14 cellular contexts compared by ENCODE assay signal in genomic region chr19:14166448-14166847, GRCh38. TPM values are rescaled to one million over a fixed set of nuclear protein-coding genes. Genes with fewer than 3 reads are reported as not detected.
DNase-seq lines count a peak whose midpoint lies in the region; ATAC-seq lines count a peak whose summit lies in the region.
"Had no signal": no experiment of that assay in that cellular context is flagged by ENCODE, and none has a peak within 500 bp of the region (broad histone marks: within the 10 kb centered on the region; RNA-seq: fewer than 3 reads in every experiment).

No MANE protein-coding gene starts in this region.

- H3K36me3 Mint-ChIP-seq in CD4-positive, alpha-beta memory T cell, result peaks cover 11 to 16% of the 10 kb centered on the region in 2 donors
- H3K36me3 Mint-ChIP-seq in T-cell, result peaks cover 17% of the 10 kb centered on the region
- H3K36me3 Mint-ChIP-seq in activated naive CD8-positive, alpha-beta T cell treated with anti-CD3 and anti-CD28 coated beads, Interleukin-2, amount 50 U/mL, for 24 hours (ENCODE audit: low read depth), result peaks cover 4% of the 10 kb centered on the region
- no peaks in the 10 kb centered on the region for H3K36me3 Mint-ChIP-seq in natural killer cell treated with Interleukin-12 subunit alpha and Interleukin-12 subunit beta and Interleukin-15 and Interleukin-18, amount 100 ng/mL, for 72 hours

- H3K27me3 ChIP-seq in CD4-positive, alpha-beta memory T cell (ENCODE audit: insufficient read depth, low read length), result no peaks in the 10 kb centered on the region
- H3K27me3 ChIP-seq: MG63 had no signal

- H3K27me3 Mint-ChIP-seq in CD4-positive, alpha-beta memory T cell, result no peaks in the 10 kb centered on the region
- no peaks in the 10 kb centered on the region for H3K27me3 Mint-ChIP-seq in T-cell
- no peaks in the 10 kb centered on the region for H3K27me3 Mint-ChIP-seq in activated naive CD8-positive, alpha-beta T cell treated with anti-CD3 and anti-CD28 coated beads, Interleukin-2, amount 50 U/mL, for 24 hours
- no peaks in the 10 kb centered on the region for H3K27me3 Mint-ChIP-seq in natural killer cell treated with Interleukin-12 subunit alpha and Interleukin-12 subunit beta and Interleukin-15 and Interleukin-18, amount 100 ng/mL, for 72 hours

- DNase-seq in CD4-positive, alpha-beta memory T cell, result peak in 4 of 5 donors; percentile 36 to 43 (median 38)
- DNase-seq in T-cell (peak in 4 of 34 experiments; percentile 9 to 34 (median 19)), GM03348 (ENCODE audit: low spot score) (no peak), RKO (ENCODE audit: low spot score) (no peak)
- no peak for DNase-seq in activated naive CD8-positive, alpha-beta T cell treated with anti-CD3 and anti-CD28 coated beads, Interleukin-2, amount 50 U/mL, for 24 hours
- DNase-seq in natural killer cell treated with Interleukin-12 subunit alpha and Interleukin-12 subunit beta and Interleukin-15 and Interleukin-18, amount 100 ng/mL, for 72 hours (ENCODE audit: low spot score), result no peak
- DNase-seq: foreskin melanocyte, MG63, NCI-H2081, NCI-H526 treated with DMSO at 0.1 percent for 48 hours, RPMI8226 had no signal

- H3K36me3 ChIP-seq in CD4-positive, alpha-beta memory T cell (ENCODE audit: insufficient read depth, low read length), result peaks cover 3% of the 10 kb centered on the region

- peaks cover 26% of the 10 kb centered on the region for H3K4me1 ChIP-seq in CD4-positive, alpha-beta memory T cell (ENCODE audit: insufficient read depth, low read length)

- ATAC-seq in T-cell (replicated peaks in 1 of 4) (peak in 3 of 4 experiments; percentile 24 to 27 (median 24)), HG03196 (IDR thresholded peaks at IDR 0.05; ENCODE audit: unreplicated experiment) (no peak), GM18867 (IDR thresholded peaks at IDR 0.05; ENCODE audit: unreplicated experiment) (no peak)
- ATAC-seq in activated naive CD8-positive, alpha-beta T cell treated with anti-CD3 and anti-CD28 coated beads, Interleukin-2, amount 50 U/mL, for 24 hours, result no peak
- ATAC-seq in natural killer cell treated with Interleukin-12 subunit alpha and Interleukin-12 subunit beta and Interleukin-15 and Interleukin-18, amount 100 ng/mL, for 72 hours, result no peak

- H3K27ac ChIP-seq in CD4-positive, alpha-beta memory T cell (ENCODE audit: low read depth, low read length), result peak overlapping the region; percentile 61

- POLR2A ChIA-PET in CD4-positive, alpha-beta memory T cell (lab: Charles Lee; ENCODE audit: partially characterized antibody), result interaction anchor here (0.9 to 3.1 kb wide), 5 partner anchors 9 to 329 kb away, joined by 3 to 33 read pairs (median 12); partner anchors contain the start of genes ASF1B and GIPC1
- POLR2A ChIA-PET in T-cell (lab: Charles Lee), result no interaction called here

- intact Hi-C loops in CD4-positive, alpha-beta memory T cell (cut with micrococcal nuclease), result loop anchor here (2.0 kb wide), 1 partner anchor 30 kb away; the partner anchor contains the start of gene ASF1B

- H3K4me3 Mint-ChIP-seq in CD4-positive, alpha-beta memory T cell, result peak overlapping the region; percentile 81 to 92 (median 88)
- peak overlapping the region; percentile 76 to 91 (median 81) for H3K4me3 Mint-ChIP-seq in T-cell
- H3K4me3 Mint-ChIP-seq in activated naive CD8-positive, alpha-beta T cell treated with anti-CD3 and anti-CD28 coated beads, Interleukin-2, amount 50 U/mL, for 24 hours, result peak overlapping the region; percentile 64
- peak overlapping the region; percentile 90 for H3K4me3 Mint-ChIP-seq in natural killer cell treated with Interleukin-12 subunit alpha and Interleukin-12 subunit beta and Interleukin-15 and Interleukin-18, amount 100 ng/mL, for 72 hours

- H3K27ac Mint-ChIP-seq in CD4-positive, alpha-beta memory T cell, result peak overlapping the region; percentile 87 to 97 (median 92)
- H3K27ac Mint-ChIP-seq in T-cell, result peak overlapping the region; percentile 94 to 95
- H3K27ac Mint-ChIP-seq in activated naive CD8-positive, alpha-beta T cell treated with anti-CD3 and anti-CD28 coated beads, Interleukin-2, amount 50 U/mL, for 24 hours, result peak overlapping the region; percentile 62
- H3K27ac Mint-ChIP-seq in natural killer cell treated with Interleukin-12 subunit alpha and Interleukin-12 subunit beta and Interleukin-15 and Interleukin-18, amount 100 ng/mL, for 72 hours, result peak overlapping the region; percentile 60 to 90

- no peaks in the 10 kb centered on the region for H3K9me3 ChIP-seq in CD4-positive, alpha-beta memory T cell (ENCODE audit: control insufficient read depth in 1 of 2, low read length in 2 of 2)
- H3K9me3 ChIP-seq: MG63 had no signal

- H3K4me3 ChIP-seq in CD4-positive, alpha-beta memory T cell (ENCODE audit: low read length in 2 of 2), result peak overlapping the region; percentile 44 to 65
- H3K4me3 ChIP-seq: MG63, smooth muscle cell had no signal

- peaks cover 17 to 30% (median 23%) of the 10 kb centered on the region in 4 donors for H3K4me1 Mint-ChIP-seq in CD4-positive, alpha-beta memory T cell
- peaks cover 27 to 29% (median 27%) of the 10 kb centered on the region in 3 donors for H3K4me1 Mint-ChIP-seq in T-cell
- peaks cover 20% of the 10 kb centered on the region for H3K4me1 Mint-ChIP-seq in activated naive CD8-positive, alpha-beta T cell treated with anti-CD3 and anti-CD28 coated beads, Interleukin-2, amount 50 U/mL, for 24 hours
- peaks cover 12 to 27% of the 10 kb centered on the region in 2 donors for H3K4me1 Mint-ChIP-seq in natural killer cell treated with Interleukin-12 subunit alpha and Interleukin-12 subunit beta and Interleukin-15 and Interleukin-18, amount 100 ng/mL, for 72 hours (ENCODE audit: low read depth in 2 of 2)

- no peaks in the 10 kb centered on the region for H3K9me3 Mint-ChIP-seq in CD4-positive, alpha-beta memory T cell
- H3K9me3 Mint-ChIP-seq in T-cell, result no peaks in the 10 kb centered on the region
- no peaks in the 10 kb centered on the region for H3K9me3 Mint-ChIP-seq in activated naive CD8-positive, alpha-beta T cell treated with anti-CD3 and anti-CD28 coated beads, Interleukin-2, amount 50 U/mL, for 24 hours
- no peaks in the 10 kb centered on the region for H3K9me3 Mint-ChIP-seq in natural killer cell treated with Interleukin-12 subunit alpha and Interleukin-12 subunit beta and Interleukin-15 and Interleukin-18, amount 100 ng/mL, for 72 hours

- CTCF ChIA-PET in CD4-positive, alpha-beta memory T cell (lab: Charles Lee; ENCODE audit: partially characterized antibody), result interaction anchor here (1.4 to 3.6 kb wide), 2 partner anchors 18 to 27 kb away, joined by 3 to 13 read pairs; no protein-coding TSS in a partner anchor
- CTCF ChIA-PET in T-cell (lab: Charles Lee), result interaction anchor here (0.6 to 2.0 kb wide), 3 partner anchors 26 to 1285 kb away, joined by 3 to 9 read pairs (median 9); partner anchors contain the start of genes ASF1B (in 1 of the 2) and DNASE2 (in 1 of the 2)

RNA-seq across cellular contexts. Expression of gene ASF1B, which starts 30.1 kb away (rescaled TPM):
- total RNA-seq in CD4-positive, alpha-beta memory T cell, result 1 to 10 TPM; 2.3 to 3.0 TPM
- polyA plus RNA-seq in CD4-positive, alpha-beta memory T cell, result 1 to 10 TPM; 1.8 to 3.0 TPM
- total RNA-seq in T-cell, result 1 to 10 TPM; 2.6 to 4.4 (median 3.3) TPM
- total RNA-seq in natural killer cell treated with Interleukin-12 subunit alpha and Interleukin-12 subunit beta and Interleukin-15 and Interleukin-18, amount 100 ng/mL, for 72 hours, result 10 to 100 TPM; 48.2 to 89.3 TPM

RNA-seq across cellular contexts. Expression of gene ADGRL1, which starts 39.5 kb away (rescaled TPM):
- total RNA-seq in CD4-positive, alpha-beta memory T cell, result 10 to 100 TPM; 19.3 to 22.0 TPM
- polyA plus RNA-seq in CD4-positive, alpha-beta memory T cell, result 1 to 10 TPM in 1 of 2 donors, under 1 TPM in 1; 0.55 to 1.3 TPM
- 10 to 100 TPM; 19.9 to 31.2 (median 28.0) TPM for total RNA-seq in T-cell
- total RNA-seq in natural killer cell treated with Interleukin-12 subunit alpha and Interleukin-12 subunit beta and Interleukin-15 and Interleukin-18, amount 100 ng/mL, for 72 hours, result 1 to 10 TPM; 6.5 to 8.2 TPM

RNA-seq across cellular contexts. Expression of gene PRKACA, which starts 48.9 kb away (rescaled TPM):
- total RNA-seq in CD4-positive, alpha-beta memory T cell, result 10 to 100 TPM; 48.9 to 51.7 TPM
- polyA plus RNA-seq in CD4-positive, alpha-beta memory T cell, result 1 to 10 TPM in 1 of 2 donors, under 1 TPM in 1; 0.42 to 2.2 TPM
- total RNA-seq in T-cell, result 10 to 100 TPM; 43.0 to 53.5 (median 48.9) TPM
- 10 to 100 TPM; 61.6 to 80.0 TPM for total RNA-seq in natural killer cell treated with Interleukin-12 subunit alpha and Interleukin-12 subunit beta and Interleukin-15 and Interleukin-18, amount 100 ng/mL, for 72 hours

Comparison
In these comparisons a context has a peak if more than half of its experiments do, and no peak if none do; other contexts are left out.
1. DNase-seq: peak in CD4-positive, alpha-beta memory T cell (4 of 5); none in activated naive CD8-positive, alpha-beta T cell treated with anti-CD3 and anti-CD28 coated beads, Interleukin-2, amount 50 U/mL, for 24 hours (single experiment), natural killer cell treated with Interleukin-12 subunit alpha and Interleukin-12 subunit beta and Interleukin-15 and Interleukin-18, amount 100 ng/mL, for 72 hours (single experiment), GM03348 (single experiment) and RKO (single experiment).
2. ATAC-seq: peak in T-cell (3 of 4); none in activated naive CD8-positive, alpha-beta T cell treated with anti-CD3 and anti-CD28 coated beads, Interleukin-2, amount 50 U/mL, for 24 hours (single experiment), natural killer cell treated with Interleukin-12 subunit alpha and Interleukin-12 subunit beta and Interleukin-15 and Interleukin-18, amount 100 ng/mL, for 72 hours (0 of 2), HG03196 (single experiment) and GM18867 (single experiment).
3. RNA of gene ASF1B, which starts 30.1 kb away (total RNA-seq): 48.2 to 89.3 TPM in natural killer cell treated with Interleukin-12 subunit alpha and Interleukin-12 subunit beta and Interleukin-15 and Interleukin-18, amount 100 ng/mL, for 72 hours; 2.6 to 4.4 TPM in T-cell and 2.3 to 3.0 TPM in CD4-positive, alpha-beta memory T cell; every median in the first group is over 4 times any median in the second.
4. Peak in every context shown above with its lines, with median percentiles within 50 percentile points of each other: H3K27ac Mint-ChIP-seq and H3K4me3 Mint-ChIP-seq.